ENCODE assay signal across 8 cellular contexts in genomic region chrX:1591102-1591862, GRCh38. TPM values are rescaled to one million over a fixed set of nuclear protein-coding genes. Genes with fewer than 3 reads are reported as not detected.
DNase-seq lines count a peak whose midpoint lies in the region; ATAC-seq and TF ChIP-seq lines count a peak whose summit lies in the region.

A gene with protein sequence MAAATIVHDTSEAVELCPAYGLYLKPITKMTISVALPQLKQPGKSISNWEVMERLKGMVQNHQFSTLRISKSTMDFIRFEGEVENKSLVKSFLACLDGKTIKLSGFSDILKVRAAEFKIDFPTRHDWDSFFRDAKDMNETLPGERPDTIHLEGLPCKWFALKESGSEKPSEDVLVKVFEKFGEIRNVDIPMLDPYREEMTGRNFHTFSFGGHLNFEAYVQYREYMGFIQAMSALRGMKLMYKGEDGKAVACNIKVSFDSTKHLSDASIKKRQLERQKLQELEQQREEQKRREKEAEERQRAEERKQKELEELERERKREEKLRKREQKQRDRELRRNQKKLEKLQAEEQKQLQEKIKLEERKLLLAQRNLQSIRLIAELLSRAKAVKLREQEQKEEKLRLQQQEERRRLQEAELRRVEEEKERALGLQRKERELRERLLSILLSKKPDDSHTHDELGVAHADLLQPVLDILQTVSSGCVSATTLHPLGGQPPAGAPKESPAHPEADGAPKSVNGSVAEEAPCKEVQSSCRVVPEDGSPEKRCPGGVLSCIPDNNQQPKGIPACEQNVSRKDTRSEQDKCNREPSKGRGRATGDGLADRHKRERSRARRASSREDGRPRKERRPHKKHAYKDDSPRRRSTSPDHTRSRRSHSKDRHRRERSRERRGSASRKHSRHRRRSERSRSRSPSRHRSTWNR (plus strand): TSS chrX:1591604. CDS start chrX:1593463, 1,859 bp downstream.

- H3K36me3 Mint-ChIP-seq in activated CD4-positive, alpha-beta T cell treated with anti-CD3 and anti-CD28 coated beads, Interleukin-2, amount 10 ng/mL, durations not matched to agents 24 days and 14 days (ENCODE audit: low read depth): peaks cover 31% of the 10 kb centered on the region

- H3K27me3 ChIP-seq in BJ (ENCODE audit: control insufficient read depth, insufficient read depth, low read length): no peaks in the 10 kb centered on the region

- ATAC-seq in GM19328 (IDR thresholded peaks at IDR 0.05; ENCODE audit: unreplicated experiment): peak; percentile 83
- peak; percentile 64 for ATAC-seq in HG03469 (IDR thresholded peaks at IDR 0.05; ENCODE audit: unreplicated experiment)
- peak; percentile 95 for ATAC-seq in left colon

- peaks cover 20% of the 10 kb centered on the region for H3K36me3 ChIP-seq in BJ (ENCODE audit: control insufficient read depth, insufficient read depth, low read length)

- intact Hi-C loops in activated CD4-positive, alpha-beta T cell treated with anti-CD3 and anti-CD28 coated beads, Interleukin-2, amount 10 ng/mL, durations not matched to agents 24 days and 14 days (cut with micrococcal nuclease): loop anchor here (1.0 to 5.0 kb wide), 7 partner anchors 8 to 1001 kb away; partner anchors contain the start of gene SLC25A6
- intact Hi-C loops in left colon (cut with DNase I, micrococcal nuclease): loop anchor here in 1 of 2 donors (10.0 kb wide), 1 partner anchor 136 kb away; the partner anchor contains the start of gene ASMTL

- POLR2A ChIA-PET in BJ (lab: Charles Lee): no interaction called here

- H3K4me1 Mint-ChIP-seq in activated CD4-positive, alpha-beta T cell treated with anti-CD3 and anti-CD28 coated beads, Interleukin-2, amount 10 ng/mL, durations not matched to agents 24 days and 14 days: peaks cover 22% of the 10 kb centered on the region

- TF ChIP-seq CTCF in BJ (IDR thresholded peaks at IDR 0.05; ENCODE audit: insufficient read depth, low read depth, low read length): no peak

- no peaks in the 10 kb centered on the region for H3K9me3 Mint-ChIP-seq in activated CD4-positive, alpha-beta T cell treated with anti-CD3 and anti-CD28 coated beads, Interleukin-2, amount 10 ng/mL, durations not matched to agents 24 days and 14 days

- peak within 1 kb of the TSS; percentile 97 for H3K4me3 Mint-ChIP-seq in activated CD4-positive, alpha-beta T cell treated with anti-CD3 and anti-CD28 coated beads, Interleukin-2, amount 10 ng/mL, durations not matched to agents 24 days and 14 days

- peak within 1 kb of the TSS; percentile 93 for H3K27ac Mint-ChIP-seq in activated CD4-positive, alpha-beta T cell treated with anti-CD3 and anti-CD28 coated beads, Interleukin-2, amount 10 ng/mL, durations not matched to agents 24 days and 14 days

- no peaks in the 10 kb centered on the region for H3K27me3 Mint-ChIP-seq in activated CD4-positive, alpha-beta T cell treated with anti-CD3 and anti-CD28 coated beads, Interleukin-2, amount 10 ng/mL, durations not matched to agents 24 days and 14 days

- peak within 1 kb of the TSS; percentile 96 for H3K4me3 ChIP-seq in BJ (ENCODE audit: low read depth, low read length)

- DNase-seq in BJ (ENCODE audit: low read depth) (peak; percentile 47), NCI-H526 treated with DMSO at 0.1 percent for 48 hours (lab: John Stamatoyannopoulos, UW) (peak; percentile 93), cortex of kidney (lab: John Stamatoyannopoulos, UW) (peak; percentile 70), left colon (peak; percentile 94 to 96)
- peak; percentile 100 for DNase-seq in activated CD4-positive, alpha-beta T cell treated with anti-CD3 and anti-CD28 coated beads, Interleukin-2, amount 10 ng/mL, durations not matched to agents 24 days and 14 days
- DNase-seq in stimulated activated CD4-positive, alpha-beta T cell treated with anti-CD3 and anti-CD28 coated beads, Interleukin-1b, Interleukin-23, amount 100 ng/mL, for 4 hours (ENCODE audit: low read depth in 2 of 2): peak; percentile 98 to 99

- CTCF ChIA-PET in BJ (lab: Yijun Ruan, JAX): no interaction called here

RNA-seq across cellular contexts. Expression of the gene that starts here (rescaled TPM):
- polyA plus RNA-seq in BJ (2011; rRNA removed): 11.0 and 18.2 TPM in 2 replicates
- polyA minus RNA-seq in BJ (2011; rRNA and poly(A)+ RNA removed): 4.7 and 5.0 TPM in 2 replicates
- total RNA-seq in activated CD4-positive, alpha-beta T cell treated with anti-CD3 and anti-CD28 coated beads, Interleukin-2, amount 10 ng/mL, durations not matched to agents 24 days and 14 days: 59.6 and 62.0 TPM in 2 replicates
- 10 to 100 TPM; 37.3 to 39.0 TPM for total RNA-seq in left colon

Comparison
In these comparisons a context has a peak if more than half of its experiments do, and no peak if none do; other contexts are left out.
1. Peak in every context shown above with its lines: DNase-seq, ATAC-seq and H3K4me3 ChIP-seq.
2. DNase-seq: peak in every context shown above with its lines; median percentile 100 in activated CD4-positive, alpha-beta T cell treated with anti-CD3 and anti-CD28 coated beads, Interleukin-2, amount 10 ng/mL, durations not matched to agents 24 days and 14 days; 98 in stimulated activated CD4-positive, alpha-beta T cell treated with anti-CD3 and anti-CD28 coated beads, Interleukin-1b, Interleukin-23, amount 100 ng/mL, for 4 hours; 95 in left colon; 93 in NCI-H526 treated with DMSO at 0.1 percent for 48 hours; 70 in cortex of kidney; 47 in BJ.